ENCODE assay signal across 8 cellular contexts in the genomic region with DNA sequence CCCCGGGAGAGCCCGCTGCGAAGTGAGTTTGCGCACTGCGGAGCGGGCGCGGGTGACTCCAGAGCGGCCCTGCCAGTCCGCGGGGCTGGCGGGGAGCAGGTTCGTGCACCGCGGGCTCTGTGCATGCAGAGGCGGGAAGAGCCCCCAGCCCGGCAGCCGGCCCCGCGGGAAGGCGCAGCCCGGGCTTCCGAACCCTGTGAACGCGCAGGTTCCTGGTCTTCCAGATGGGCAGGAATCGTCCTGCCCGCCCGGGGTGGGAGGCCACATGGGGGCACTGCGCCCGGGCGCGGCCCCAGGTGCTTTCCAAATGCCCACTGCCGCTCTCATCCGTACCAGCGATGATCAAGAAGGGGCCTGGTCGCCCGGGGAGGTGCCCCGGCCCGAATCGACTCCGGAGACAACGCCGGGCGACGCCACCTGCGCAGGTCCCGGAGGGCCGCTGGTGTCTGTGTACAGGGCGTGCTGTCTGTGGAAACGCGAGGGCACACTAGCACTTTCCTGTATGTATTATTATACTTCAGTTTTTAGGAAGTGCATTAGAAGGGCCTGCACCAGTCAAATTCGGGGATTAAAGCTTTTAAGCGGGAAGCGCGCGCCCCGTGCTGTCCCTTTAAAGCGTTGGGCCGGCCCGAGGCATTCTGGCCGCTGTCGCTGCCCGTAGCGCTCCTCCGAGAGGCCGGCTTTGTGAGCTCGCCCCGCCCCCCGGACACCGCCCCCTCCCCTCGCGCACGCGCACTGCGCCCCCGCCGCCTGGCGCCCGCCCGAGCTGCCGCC. TPM values are rescaled to one million over a fixed set of nuclear protein-coding genes. Genes with fewer than 3 reads are reported as not detected.
DNase-seq lines count a peak whose midpoint lies in the region; ATAC-seq and TF ChIP-seq lines count a peak whose summit lies in the region.

A gene (plus strand): TSS at position 740 of the 774 bp plus-strand sequence. CDS start 3,796 bp downstream, outside the sequence.

- H3K4me1 ChIP-seq in HEK293 (ENCODE audit: control insufficient read depth, insufficient read depth, low read length) (peaks cover 2% of the 10 kb centered on the region; the same call in 1 of the 2 replicates), testis (peaks cover 37% of the 10 kb centered on the region)

- H3K27ac ChIP-seq in HEK293 (ENCODE audit: extremely low read depth, low read depth, low read length) (peak within 1 kb of the TSS; percentile 95), testis (peak within 1 kb of the TSS; percentile 77 to 80)

- POLR2A ChIA-PET in HEK293 (lab: Yijun Ruan, JAX), result interaction anchor here (0.5 to 1.6 kb wide), 16 partner anchors 9 to 536 kb away, joined by 3 to 21 read pairs (median 4); a partner anchor contains a TSS
- POLR2A ChIA-PET in activated naive CD8-positive, alpha-beta T cell treated with anti-CD3 and anti-CD28 coated beads, Interleukin-2, amount 10 ng/mL, durations not matched to agents 7 days and 5 days (lab: Charles Lee), result interaction anchor here (0.7 to 2.5 kb wide), 9 partner anchors 11 to 320 kb away, joined by 3 to 44 read pairs (median 9); a partner anchor contains a TSS

- H3K27me3 Mint-ChIP-seq in activated naive CD8-positive, alpha-beta T cell treated with anti-CD3 and anti-CD28 coated beads, Interleukin-2, amount 10 ng/mL, durations not matched to agents 7 days and 5 days, result no peaks in the 10 kb centered on the region
- H3K27me3 Mint-ChIP-seq in osteocyte (ENCODE audit: unreplicated experiment), result no peaks in the 10 kb centered on the region

- CTCF ChIA-PET in HEK293 (lab: Yijun Ruan, JAX), result interaction anchor here (0.6 to 1.1 kb wide), 4 partner anchors 24 to 109 kb away, joined by 3 to 4 read pairs (median 3); no protein-coding TSS in a partner anchor

- TF ChIP-seq CTCF in HEK293 (tag by site-specific recombination; IDR thresholded peaks at IDR 0.05), result peak; percentile 87
- peak; percentile 29 for TF ChIP-seq CTCF in osteocyte (IDR thresholded peaks at IDR 0.05)
- TF ChIP-seq CTCF in testis (IDR thresholded peaks at IDR 0.05), result peak in 1 of 3 experiments; percentile 16

- WGBS in testis, 2 donors, result 0% methylated on average over 5 to 39 of the region's 81 CpGs

- no peaks in the 10 kb centered on the region for H3K27me3 ChIP-seq in testis

- H3K4me1 Mint-ChIP-seq in activated naive CD8-positive, alpha-beta T cell treated with anti-CD3 and anti-CD28 coated beads, Interleukin-2, amount 10 ng/mL, durations not matched to agents 7 days and 5 days, result peaks cover 29% of the 10 kb centered on the region
- peaks cover 42% of the 10 kb centered on the region for H3K4me1 Mint-ChIP-seq in osteocyte (ENCODE audit: unreplicated experiment)

- H3K9me3 ChIP-seq in HEK293 (ENCODE audit: control insufficient read depth, insufficient read depth, low read depth, low read length) (no peaks in the 10 kb centered on the region), testis (no peaks in the 10 kb centered on the region)

- no peaks in the 10 kb centered on the region for H3K9me3 Mint-ChIP-seq in activated naive CD8-positive, alpha-beta T cell treated with anti-CD3 and anti-CD28 coated beads, Interleukin-2, amount 10 ng/mL, durations not matched to agents 7 days and 5 days
- no peaks in the 10 kb centered on the region for H3K9me3 Mint-ChIP-seq in osteocyte (ENCODE audit: unreplicated experiment)

- peak within 1 kb of the TSS; percentile 71 for H3K4me3 ChIP-seq in HEK293 (ENCODE audit: low read depth, low read length)
- H3K4me3 ChIP-seq in testis, result peak within 1 kb of the TSS; percentile 71 to 98

- intact Hi-C loops in head of caudate nucleus (cut with DNase I) (loop anchor here (2.0 to 5.0 kb wide), 3 partner anchors 27 to 758 kb away; a partner anchor contains a TSS), testis (cut with DNase I; ENCODE audit: low total_unique reads) (no loop called here)

- peak; percentile 73 for ATAC-seq in activated naive CD8-positive, alpha-beta T cell treated with anti-CD3 and anti-CD28 coated beads, Interleukin-2, amount 10 ng/mL, durations not matched to agents 7 days and 5 days (ENCODE audit: low read depth)

- TF ChIP-seq POLR2A in testis (IDR thresholded peaks at IDR 0.05), result no peak

- H3K36me3 ChIP-seq in HEK293 (ENCODE audit: control insufficient read depth in 2 of 2, insufficient read depth in 1 of 2, low read length in 2 of 2) (peaks cover 12 to 32% of the 10 kb centered on the region in 2 experiments), testis (ENCODE audit: low read depth, missing control alignments) (no peaks in the 10 kb centered on the region)

- H3K27ac Mint-ChIP-seq in activated naive CD8-positive, alpha-beta T cell treated with anti-CD3 and anti-CD28 coated beads, Interleukin-2, amount 10 ng/mL, durations not matched to agents 7 days and 5 days, result peak within 1 kb of the TSS; percentile 89
- H3K27ac Mint-ChIP-seq in osteocyte (ENCODE audit: unreplicated experiment), result peak within 1 kb of the TSS; percentile 77

- peak within 1 kb of the TSS; percentile 99 for H3K4me3 Mint-ChIP-seq in activated naive CD8-positive, alpha-beta T cell treated with anti-CD3 and anti-CD28 coated beads, Interleukin-2, amount 10 ng/mL, durations not matched to agents 7 days and 5 days
- peak within 1 kb of the TSS; percentile 92 for H3K4me3 Mint-ChIP-seq in osteocyte (ENCODE audit: unreplicated experiment)

- peaks cover 8% of the 10 kb centered on the region for H3K36me3 Mint-ChIP-seq in activated naive CD8-positive, alpha-beta T cell treated with anti-CD3 and anti-CD28 coated beads, Interleukin-2, amount 10 ng/mL, durations not matched to agents 7 days and 5 days
- H3K36me3 Mint-ChIP-seq in osteocyte (ENCODE audit: unreplicated experiment), result peaks cover 8% of the 10 kb centered on the region

- DNase-seq in GF-D8 (lab: John Stamatoyannopoulos, UW), result peak; percentile 53
- DNase-seq in NCI-H1048 (lab: John Stamatoyannopoulos, UW), result peak; percentile 72
- DNase-seq in SW 1271 (lab: John Stamatoyannopoulos, UW), result peak; percentile 76 to 87
- DNase-seq in activated naive CD8-positive, alpha-beta T cell treated with anti-CD3 and anti-CD28 coated beads, Interleukin-2, amount 10 ng/mL, durations not matched to agents 7 days and 5 days, result peak; percentile 95
- DNase-seq in head of caudate nucleus, result peak; percentile 82 to 97 (median 93)
- peak; percentile 97 for DNase-seq in osteocyte (ENCODE audit: extremely low spot score, unreplicated experiment)
- DNase-seq in testis, result peak; percentile 94

TF ChIP-seq in HEK293, 187 proteins besides CTCF, POLR2A, EP300 and RAD21 (continues in another document):
- TF ChIP-seq OVOL3 (tag by site-specific recombination; IDR thresholded peaks at IDR 0.05) (0 out of 2 replicates have a peak, but pooled peaks have one; percentile 10), GLIS1 (tag by site-specific recombination; IDR thresholded peaks at IDR 0.05) (0 out of 2 replicates have a peak, but pooled peaks have one; percentile 71), ZNF777 (tag by site-specific recombination; IDR thresholded peaks at IDR 0.05; ENCODE audit: borderline replicate concordance) (0 out of 2 replicates have a peak, but pooled peaks have one; percentile 25), ZNF184 (tag by site-specific recombination; IDR thresholded peaks at IDR 0.05) (0 out of 2 replicates have a peak, but pooled peaks have one; percentile 55), ZBTB20 (tag by site-specific recombination; IDR thresholded peaks at IDR 0.05) (peak; percentile 96), SP2 (tag by site-specific recombination; IDR thresholded peaks at IDR 0.05) (peak; percentile 79), ZNF391 (tag by site-specific recombination; IDR thresholded peaks at IDR 0.05; ENCODE audit: borderline replicate concordance, low read depth) (peak; percentile 62; the same call in 1 of the 2 replicates), ZNF335 (tag by site-specific recombination; conservative IDR thresholded peaks at IDR 0.05) (peak; percentile 81), ZXDB (tag by site-specific recombination; IDR thresholded peaks at IDR 0.05) (peak; percentile 60), SP7 (tag by site-specific recombination; IDR thresholded peaks at IDR 0.05) (peak; percentile 58; the same call in 1 of the 2 replicates)
- TF ChIP-seq, protein P1, sequence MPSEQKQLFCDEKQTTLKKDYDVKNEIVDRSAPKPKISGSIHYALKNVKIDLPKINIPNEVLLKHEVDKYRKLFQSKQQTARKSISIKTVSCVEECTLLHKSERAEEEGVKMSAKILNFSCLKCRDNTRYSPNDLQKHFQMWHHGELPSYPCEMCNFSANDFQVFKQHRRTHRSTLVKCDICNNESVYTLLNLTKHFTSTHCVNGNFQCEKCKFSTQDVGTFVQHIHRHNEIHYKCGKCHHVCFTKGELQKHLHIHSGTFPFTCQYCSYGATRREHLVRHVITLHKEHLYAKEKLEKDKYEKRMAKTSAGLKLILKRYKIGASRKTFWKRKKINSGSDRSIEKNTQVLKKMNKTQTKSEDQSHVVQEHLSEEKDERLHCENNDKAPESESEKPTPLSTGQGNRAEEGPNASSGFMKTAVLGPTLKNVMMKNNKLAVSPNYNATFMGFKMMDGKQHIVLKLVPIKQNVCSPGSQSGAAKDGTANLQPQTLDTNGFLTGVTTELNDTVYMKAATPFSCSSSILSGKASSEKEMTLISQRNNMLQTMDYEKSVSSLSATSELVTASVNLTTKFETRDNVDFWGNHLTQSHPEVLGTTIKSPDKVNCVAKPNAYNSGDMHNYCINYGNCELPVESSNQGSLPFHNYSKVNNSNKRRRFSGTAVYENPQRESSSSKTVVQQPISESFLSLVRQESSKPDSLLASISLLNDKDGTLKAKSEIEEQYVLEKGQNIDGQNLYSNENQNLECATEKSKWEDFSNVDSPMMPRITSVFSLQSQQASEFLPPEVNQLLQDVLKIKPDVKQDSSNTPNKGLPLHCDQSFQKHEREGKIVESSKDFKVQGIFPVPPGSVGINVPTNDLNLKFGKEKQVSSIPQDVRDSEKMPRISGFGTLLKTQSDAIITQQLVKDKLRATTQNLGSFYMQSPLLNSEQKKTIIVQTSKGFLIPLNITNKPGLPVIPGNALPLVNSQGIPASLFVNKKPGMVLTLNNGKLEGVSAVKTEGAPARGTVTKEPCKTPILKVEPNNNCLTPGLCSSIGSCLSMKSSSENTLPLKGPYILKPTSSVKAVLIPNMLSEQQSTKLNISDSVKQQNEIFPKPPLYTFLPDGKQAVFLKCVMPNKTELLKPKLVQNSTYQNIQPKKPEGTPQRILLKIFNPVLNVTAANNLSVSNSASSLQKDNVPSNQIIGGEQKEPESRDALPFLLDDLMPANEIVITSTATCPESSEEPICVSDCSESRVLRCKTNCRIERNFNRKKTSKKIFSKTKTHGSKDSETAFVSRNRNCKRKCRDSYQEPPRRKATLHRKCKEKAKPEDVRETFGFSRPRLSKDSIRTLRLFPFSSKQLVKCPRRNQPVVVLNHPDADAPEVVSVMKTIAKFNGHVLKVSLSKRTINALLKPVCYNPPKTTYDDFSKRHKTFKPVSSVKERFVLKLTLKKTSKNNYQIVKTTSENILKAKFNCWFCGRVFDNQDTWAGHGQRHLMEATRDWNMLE (tag by site-specific recombination; conservative IDR thresholded peaks at IDR 0.05; ENCODE audit: low read depth), result no peak

RNA-seq across cellular contexts. Expression of the gene that starts here (rescaled TPM):
- total RNA-seq in activated naive CD8-positive, alpha-beta T cell treated with anti-CD3 and anti-CD28 coated beads, Interleukin-2, amount 10 ng/mL, durations not matched to agents 7 days and 5 days, result 10 to 100 TPM; 35.4 to 37.6 TPM
- total RNA-seq in osteocyte (26.8 and 29.3 TPM in 2 replicates), testis (10 to 100 TPM; 52.4 to 54.9 TPM)
- 91.4 TPM for polyA plus RNA-seq in testis (ENCODE audit: insufficient read depth, low read depth, low replicate concordance)

Comparison
In these comparisons a context has a peak if more than half of its experiments do, and no peak if none do; other contexts are left out.
1. Peak in every context shown above with its lines: DNase-seq, ATAC-seq, H3K4me3 ChIP-seq and H3K27ac ChIP-seq.